In the genomic region with DNA sequence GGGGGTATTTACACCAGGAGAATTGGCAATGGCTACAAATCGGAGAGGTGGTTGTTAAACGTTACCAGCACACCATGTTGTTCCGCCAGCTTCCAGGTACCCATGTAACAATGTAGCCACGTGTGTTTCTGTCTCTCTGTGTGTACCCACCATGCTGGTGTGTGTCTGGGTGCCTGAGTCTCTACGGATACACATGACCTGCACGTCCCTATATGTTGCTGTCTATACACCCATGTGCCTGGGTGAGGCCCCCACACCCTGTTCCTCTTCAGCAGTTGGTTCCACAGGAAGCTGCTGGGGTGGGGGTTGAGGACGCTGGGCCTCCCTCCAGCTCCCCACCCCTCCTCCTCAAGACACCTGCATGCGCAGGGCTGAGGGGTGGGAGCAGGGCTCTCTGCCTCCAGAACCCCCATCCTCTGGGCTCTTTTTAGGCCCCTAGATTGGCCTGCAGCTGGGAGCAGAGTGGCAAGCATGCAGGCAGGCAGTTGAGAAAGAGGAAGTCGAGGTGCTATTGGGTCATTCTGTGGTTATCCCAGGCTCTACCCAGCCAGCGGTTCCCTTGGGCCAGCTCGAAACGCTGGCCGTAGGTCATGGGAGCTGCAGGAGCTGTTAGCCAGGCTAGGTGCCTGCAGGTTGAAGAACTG, we compare ENCODE assay signal across 8 cellular contexts. TPM values are rescaled to one million over a fixed set of nuclear protein-coding genes. Genes with fewer than 3 reads are reported as not detected.
A peak's percentile ranks its signal among the peaks of the same experiment; 100 is the strongest.
DNase-seq lines count a peak whose midpoint lies in the region; ATAC-seq and TF ChIP-seq lines count a peak whose summit lies in the region.

A gene (plus strand): TSS at position 351 of the 644 bp plus-strand sequence. CDS start 13,954 bp downstream, outside the sequence.

- H3K27ac Mint-ChIP-seq in endodermal cell = no peak within 1 kb of the TSS
- no peak within 1 kb of the TSS for H3K27ac Mint-ChIP-seq in osteocyte (ENCODE audit: unreplicated experiment)
- no peak within 1 kb of the TSS for H3K27ac Mint-ChIP-seq in nephron progenitor cell

- no peak within 1 kb of the TSS for H3K4me3 ChIP-seq in endodermal cell (ENCODE audit: low read length)

- WGBS in endodermal cell (ENCODE audit: insufficient coverage in 1 of 2, insufficient read length in 1 of 2), 2 experiments = 89 to 90% methylated on average over 10 to 12 of the region's 13 CpGs

- H3K9ac ChIP-seq in endodermal cell (ENCODE audit: extremely low read depth, low read length, poor library complexity, severe bottlenecking) = no peak within 1 kb of the TSS

- no peaks in the 10 kb centered on the region for H3K4me1 ChIP-seq in endodermal cell (ENCODE audit: control insufficient read depth, insufficient read depth, low read length)

- H3K27ac ChIP-seq in endodermal cell (ENCODE audit: low read depth, low read length) = no peak within 1 kb of the TSS

- DNase-seq in KBM-7 (peak; percentile 92), endodermal cell (no peak), osteocyte (ENCODE audit: extremely low spot score, unreplicated experiment) (no peak), DMS79 treated with DMSO at 0.1 percent for 48 hours (lab: John Stamatoyannopoulos, UW) (no peak), NCI-H2171 treated with DMSO at 0.1 percent for 48 hours (lab: John Stamatoyannopoulos, UW) (no peak), nephron progenitor cell (no peak)
- DNase-seq in activated CD4-positive, alpha-beta T cell treated with anti-CD3 and anti-CD28 coated beads for 48 hours = peak; percentile 58

- H3K36me3 Mint-ChIP-seq in endodermal cell (ENCODE audit: low read depth) = no peaks in the 10 kb centered on the region
- H3K36me3 Mint-ChIP-seq in osteocyte (ENCODE audit: unreplicated experiment) = no peaks in the 10 kb centered on the region
- H3K36me3 Mint-ChIP-seq in nephron progenitor cell (ENCODE audit: low read depth) = no peaks in the 10 kb centered on the region

- ATAC-seq in GM19455 (IDR thresholded peaks at IDR 0.05; ENCODE audit: unreplicated experiment) = no peak

- H3K27me3 Mint-ChIP-seq in endodermal cell (ENCODE audit: insufficient read depth) (peaks cover 6% of the 10 kb centered on the region), osteocyte (ENCODE audit: unreplicated experiment) (no peaks in the 10 kb centered on the region), nephron progenitor cell (ENCODE audit: low read depth, poor library complexity) (peaks cover 12% of the 10 kb centered on the region)

- no peaks in the 10 kb centered on the region for H3K27me3 ChIP-seq in endodermal cell (ENCODE audit: control insufficient read depth, insufficient read depth, low read length, poor library complexity, severe bottlenecking)

- no peak within 1 kb of the TSS for H3K4me3 Mint-ChIP-seq in endodermal cell
- H3K4me3 Mint-ChIP-seq in osteocyte (ENCODE audit: unreplicated experiment) = no peak within 1 kb of the TSS
- no peak within 1 kb of the TSS for H3K4me3 Mint-ChIP-seq in nephron progenitor cell

- TF ChIP-seq CTCF in endodermal cell (conservative IDR thresholded peaks at IDR 0.05) (no peak), osteocyte (IDR thresholded peaks at IDR 0.05) (no peak), nephron progenitor cell (IDR thresholded peaks at IDR 0.05) (no peak)

- H3K4me1 Mint-ChIP-seq in endodermal cell (peaks cover 12% of the 10 kb centered on the region), osteocyte (ENCODE audit: unreplicated experiment) (no peaks in the 10 kb centered on the region), nephron progenitor cell (peaks cover 9% of the 10 kb centered on the region)

- in situ Hi-C loops in KBM-7 (cut with MboI; ENCODE audit: low pct_unique_long_range_greater_than_20kb, low sequenced_read_pairs) = no loop called here

- peaks cover 7% of the 10 kb centered on the region for H3K9me3 ChIP-seq in endodermal cell (ENCODE audit: control insufficient read depth, low read length)

- no peaks in the 10 kb centered on the region for H3K36me3 ChIP-seq in endodermal cell (ENCODE audit: control insufficient read depth, insufficient read depth, low read length)

- H3K9me3 Mint-ChIP-seq in endodermal cell (peaks cover 23% of the 10 kb centered on the region), osteocyte (ENCODE audit: unreplicated experiment) (peaks cover 6% of the 10 kb centered on the region), nephron progenitor cell (peaks cover 30% of the 10 kb centered on the region)

RNA-seq across cellular contexts. Expression of the gene that starts here (rescaled TPM):
- total RNA-seq in endodermal cell = 10 to 100 TPM; 51.7 to 53.3 TPM
- 22.5 TPM for polyA plus RNA-seq in endodermal cell (2013, experiment 1 of 2)
- polyA plus RNA-seq in endodermal cell (2013, experiment 2 of 2) = 22.4 TPM
- total RNA-seq in osteocyte = 42.6 and 45.1 TPM in 2 replicates

Comparison
In these comparisons a context has a peak if more than half of its experiments do, and no peak if none do; other contexts are left out.
1. DNase-seq: peak in KBM-7 (single experiment) and activated CD4-positive, alpha-beta T cell treated with anti-CD3 and anti-CD28 coated beads for 48 hours (single experiment); none in endodermal cell (single experiment), osteocyte (single experiment), DMS79 treated with DMSO at 0.1 percent for 48 hours (single experiment), NCI-H2171 treated with DMSO at 0.1 percent for 48 hours (single experiment) and nephron progenitor cell (single experiment).